Comparison of ENCODE assay signal across 32 cellular contexts in the genomic region with DNA sequence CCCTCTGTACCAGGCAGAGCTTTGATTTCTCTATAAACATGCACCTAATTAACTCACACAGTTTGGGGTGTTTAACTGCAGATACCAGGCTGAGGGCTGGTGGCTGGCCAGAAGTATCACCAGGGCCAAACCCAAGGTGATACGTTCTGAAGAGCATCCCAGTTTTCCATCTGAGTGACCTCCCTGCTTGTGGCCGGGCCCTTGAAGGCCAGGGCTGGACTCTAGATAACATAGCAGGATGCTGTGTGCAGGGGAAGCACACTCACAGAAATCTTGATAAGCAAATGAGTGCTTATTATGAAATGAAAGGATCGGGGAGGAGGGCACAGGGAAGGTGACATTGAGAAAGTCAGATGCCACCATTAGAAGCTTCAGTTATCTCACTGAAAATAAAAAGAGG.
"Had no signal": no experiment of that assay in that cellular context is flagged by ENCODE, and none has a peak within 500 bp of the region (broad histone marks: within the 10 kb centered on the region; RNA-seq: fewer than 3 reads in every experiment).

No MANE protein-coding gene starts in this region.

- H3K4me3 Mint-ChIP-seq: activated CD4-positive, alpha-beta memory T cell treated with anti-CD3 and anti-CD28 coated beads for 36 hours; activated CD4-positive, alpha-beta T cell treated with anti-CD3 and anti-CD28 coated beads for 36 hours; activated CD4-positive, alpha-beta T cell treated with anti-CD3 and anti-CD28 coated beads, Interleukin-2, amount 10 ng/mL, durations not matched to agents 24 days and 14 days; activated naive CD4-positive, alpha-beta T cell treated with anti-CD3 and anti-CD28 coated beads, Interleukin-2, amount 10 ng/mL, durations not matched to agents 7 days and 5 days; activated naive CD8-positive, alpha-beta T cell treated with anti-CD3 and anti-CD28 coated beads, Interleukin-2, amount 10 ng/mL, durations not matched to agents 7 days and 5 days; activated T-cell treated with anti-CD3 and anti-CD28 coated beads, Interleukin-2, amount 50 U/mL, for 24 hours; activated T-cell treated with anti-CD3 and anti-CD28 coated beads, Interleukin-2, amount 50 U/mL, for 72 hours; central memory CD8-positive, alpha-beta T cell; effector memory CD8-positive, alpha-beta T cell; T-cell; T-helper 1 cell treated with Interleukin-12 subunit alpha and Interleukin-12 subunit beta and Interleukin-4 antibody, amounts not matched to agents 30 μg/mL and 1 μg/mL, for 36 hours had no signal

- H3K36me3 Mint-ChIP-seq: activated CD4-positive, alpha-beta memory T cell treated with anti-CD3 and anti-CD28 coated beads for 36 hours; activated naive CD4-positive, alpha-beta T cell treated with anti-CD3 and anti-CD28 coated beads, Interleukin-2, amount 10 ng/mL, durations not matched to agents 7 days and 5 days; activated naive CD4-positive, alpha-beta T cell treated with anti-CD3 and anti-CD28 coated beads, Interleukin-2, amount 50 U/mL, for 72 hours; activated naive CD8-positive, alpha-beta T cell treated with anti-CD3 and anti-CD28 coated beads, Interleukin-2, amount 10 ng/mL, durations not matched to agents 7 days and 5 days; T-cell had no signal

- H3K9me3 ChIP-seq: esophagus muscularis mucosa, gastrocnemius medialis, heart left ventricle had no signal

- DNase-seq: activated CD4-positive, alpha-beta memory T cell treated with anti-CD3 and anti-CD28 coated beads for 36 hours; activated CD4-positive, alpha-beta T cell treated with anti-CD3 and anti-CD28 coated beads for 36 hours; activated CD4-positive, alpha-beta T cell treated with anti-CD3 and anti-CD28 coated beads, Interleukin-2, amount 10 ng/mL, durations not matched to agents 24 days and 14 days; activated CD4-positive, CD25-positive, alpha-beta regulatory T cell; activated CD4-positive, CD25-positive, alpha-beta regulatory T cell treated with anti-CD3 and anti-CD28 coated beads, Interleukin-2, amount 50 U/mL, for 72 hours; activated CD8-positive, alpha-beta memory T cell treated with anti-CD3 and anti-CD28 coated beads, Interleukin-2, amount 50 U/mL, for 48 hours; activated gamma-delta T cell; activated naive CD4-positive, alpha-beta T cell; activated naive CD4-positive, alpha-beta T cell treated with anti-CD3 and anti-CD28 coated beads, Interleukin-2, amount 10 ng/mL, durations not matched to agents 7 days and 5 days; activated naive CD8-positive, alpha-beta T cell treated with anti-CD3 and anti-CD28 coated beads, Interleukin-2, amount 10 ng/mL, durations not matched to agents 7 days and 5 days; activated T-cell treated with anti-CD3 and anti-CD28 coated beads for 4 hours; activated T-cell treated with anti-CD3 and anti-CD28 coated beads, Interleukin-2, amount 50 U/mL, for 24 hours; activated T-cell treated with anti-CD3 and anti-CD28 coated beads, Interleukin-2, amount 50 U/mL, for 72 hours; brain microvascular endothelial cell; cortex of kidney; dermis blood vessel endothelial cell; effector CD4-positive, alpha-beta T cell; effector memory CD8-positive, alpha-beta T cell; erythroblast; foreskin keratinocyte; gastrocnemius medialis; glutamatergic neuron; heart left ventricle; T-cell; T1000 had no signal

- H3K4me1 Mint-ChIP-seq: activated CD4-positive, alpha-beta T cell treated with anti-CD3 and anti-CD28 coated beads for 36 hours; activated CD4-positive, alpha-beta T cell treated with anti-CD3 and anti-CD28 coated beads, Interleukin-2, amount 10 ng/mL, durations not matched to agents 24 days and 14 days; activated naive CD4-positive, alpha-beta T cell treated with anti-CD3 and anti-CD28 coated beads, Interleukin-2, amount 10 ng/mL, durations not matched to agents 7 days and 5 days; activated naive CD8-positive, alpha-beta T cell treated with anti-CD3 and anti-CD28 coated beads, Interleukin-2, amount 10 ng/mL, durations not matched to agents 7 days and 5 days; central memory CD8-positive, alpha-beta T cell; T-cell had no signal

- H3K4me3 ChIP-seq: esophagus muscularis mucosa, gastrocnemius medialis, heart left ventricle had no signal

- FAIRE-seq: astrocyte, bronchial epithelial cell, colon had no signal

- H3K4me1 ChIP-seq: esophagus muscularis mucosa, foreskin keratinocyte, gastrocnemius medialis, heart left ventricle had no signal

- H3K27me3 ChIP-seq: brain microvascular endothelial cell, esophagus muscularis mucosa, foreskin keratinocyte, gastrocnemius medialis, heart left ventricle had no signal

- H3K36me3 ChIP-seq: brain microvascular endothelial cell, esophagus muscularis mucosa, gastrocnemius medialis, heart left ventricle had no signal

- H3K27me3 Mint-ChIP-seq: activated CD4-positive, alpha-beta memory T cell treated with anti-CD3 and anti-CD28 coated beads for 36 hours; activated CD4-positive, alpha-beta T cell treated with anti-CD3 and anti-CD28 coated beads for 36 hours; activated CD4-positive, alpha-beta T cell treated with anti-CD3 and anti-CD28 coated beads, Interleukin-2, amount 10 ng/mL, durations not matched to agents 24 days and 14 days; activated naive CD4-positive, alpha-beta T cell treated with anti-CD3 and anti-CD28 coated beads, Interleukin-2, amount 10 ng/mL, durations not matched to agents 7 days and 5 days; activated naive CD8-positive, alpha-beta T cell treated with anti-CD3 and anti-CD28 coated beads, Interleukin-2, amount 10 ng/mL, durations not matched to agents 7 days and 5 days; activated T-cell treated with anti-CD3 and anti-CD28 coated beads, Interleukin-2, amount 50 U/mL, for 24 hours; central memory CD8-positive, alpha-beta T cell; effector memory CD8-positive, alpha-beta T cell; T-cell had no signal

- H3K9me3 Mint-ChIP-seq: activated CD4-positive, alpha-beta memory T cell treated with anti-CD3 and anti-CD28 coated beads for 36 hours; activated CD4-positive, alpha-beta T cell treated with anti-CD3 and anti-CD28 coated beads, Interleukin-2, amount 10 ng/mL, durations not matched to agents 24 days and 14 days; activated naive CD4-positive, alpha-beta T cell treated with anti-CD3 and anti-CD28 coated beads, Interleukin-2, amount 10 ng/mL, durations not matched to agents 7 days and 5 days; activated naive CD8-positive, alpha-beta T cell treated with anti-CD3 and anti-CD28 coated beads, Interleukin-2, amount 10 ng/mL, durations not matched to agents 7 days and 5 days; T-helper 1 cell treated with Interleukin-12 subunit alpha and Interleukin-12 subunit beta and Interleukin-4 antibody, amounts not matched to agents 30 μg/mL and 1 μg/mL, for 36 hours had no signal

- H3K27ac Mint-ChIP-seq: activated CD4-positive, alpha-beta memory T cell treated with anti-CD3 and anti-CD28 coated beads for 36 hours; activated CD4-positive, alpha-beta T cell treated with anti-CD3 and anti-CD28 coated beads for 36 hours; activated CD4-positive, alpha-beta T cell treated with anti-CD3 and anti-CD28 coated beads, Interleukin-2, amount 10 ng/mL, durations not matched to agents 24 days and 14 days; activated naive CD4-positive, alpha-beta T cell treated with anti-CD3 and anti-CD28 coated beads, Interleukin-2, amount 10 ng/mL, durations not matched to agents 7 days and 5 days; activated naive CD4-positive, alpha-beta T cell treated with anti-CD3 and anti-CD28 coated beads, Interleukin-2, amount 50 U/mL, for 72 hours; activated naive CD8-positive, alpha-beta T cell treated with anti-CD3 and anti-CD28 coated beads, Interleukin-2, amount 10 ng/mL, durations not matched to agents 7 days and 5 days; activated T-cell treated with anti-CD3 and anti-CD28 coated beads, Interleukin-2, amount 50 U/mL, for 24 hours; activated T-cell treated with anti-CD3 and anti-CD28 coated beads, Interleukin-2, amount 50 U/mL, for 72 hours; effector memory CD8-positive, alpha-beta T cell; T-cell; T-helper 1 cell treated with Interleukin-12 subunit alpha and Interleukin-12 subunit beta and Interleukin-4 antibody, amounts not matched to agents 30 μg/mL and 1 μg/mL, for 36 hours had no signal

- H3K27ac ChIP-seq: brain microvascular endothelial cell, esophagus muscularis mucosa, foreskin keratinocyte, gastrocnemius medialis, heart left ventricle had no signal

- ATAC-seq: activated CD4-positive, alpha-beta T cell treated with anti-CD3 and anti-CD28 coated beads for 36 hours; activated naive CD4-positive, alpha-beta T cell treated with anti-CD3 and anti-CD28 coated beads, Interleukin-2, amount 50 U/mL, for 72 hours; activated T-cell treated with anti-CD3 and anti-CD28 coated beads, Interleukin-2, amount 50 U/mL, for 72 hours; effector memory CD8-positive, alpha-beta T cell; foreskin keratinocyte; gastrocnemius medialis; heart left ventricle; T-cell had no signal
